24 cellular contexts compared by ENCODE assay signal in genomic region chr11:67640758-67641113, GRCh38. TPM values are rescaled to one million over a fixed set of nuclear protein-coding genes. Genes with fewer than 3 reads are reported as not detected.
"Had no signal": no experiment of that assay in that cellular context is flagged by ENCODE, and none has a peak within 500 bp of the region (broad histone marks: within the 10 kb centered on the region; RNA-seq: fewer than 3 reads in every experiment).

No MANE protein-coding gene starts in this region.

- H3K4me1 ChIP-seq: gastrocnemius medialis, heart right ventricle, left ventricle myocardium inferior, tibial artery, vagina had no signal

- H3K9me3 Mint-ChIP-seq: natural killer cell treated with Interleukin-12 subunit alpha and Interleukin-12 subunit beta and Interleukin-15 and Interleukin-18, amount 100 ng/mL, for 72 hours; stimulated activated memory B cell treated with anti-CD40 and anti-IgM and Interleukin-4, amounts not matched to agents 10 μg/mL and 1 μg/mL and 100 μg/mL, for 72 hours; stimulated activated naive CD8-positive, alpha-beta T cell treated with anti-CD3 and anti-CD28 coated beads, Interleukin-15, Interleukin-2, amounts not matched to agents 100 ng/mL and 50 ng/mL, for 24 hours had no signal

- H3K27me3 Mint-ChIP-seq: natural killer cell treated with Interleukin-12 subunit alpha and Interleukin-12 subunit beta and Interleukin-15 and Interleukin-18, amount 100 ng/mL, for 72 hours; stimulated activated naive CD8-positive, alpha-beta T cell treated with anti-CD3 and anti-CD28 coated beads, Interleukin-15, Interleukin-2, amounts not matched to agents 100 ng/mL and 50 ng/mL, for 24 hours had no signal

- H3K4me3 ChIP-seq: esophagus muscularis mucosa, gastrocnemius medialis, heart right ventricle, left ventricle myocardium inferior, lung, spleen, tibial artery, upper lobe of left lung, vagina had no signal

- H3K27me3 ChIP-seq: vagina had no signal

- H3K27ac Mint-ChIP-seq: natural killer cell treated with Interleukin-12 subunit alpha and Interleukin-12 subunit beta and Interleukin-15 and Interleukin-18, amount 100 ng/mL, for 72 hours; stimulated activated memory B cell treated with anti-CD40 and anti-IgM and Interleukin-4, amounts not matched to agents 10 μg/mL and 1 μg/mL and 100 μg/mL, for 72 hours had no signal

- H3K36me3 Mint-ChIP-seq: natural killer cell treated with Interleukin-12 subunit alpha and Interleukin-12 subunit beta and Interleukin-15 and Interleukin-18, amount 100 ng/mL, for 72 hours; stimulated activated memory B cell treated with anti-CD40 and anti-IgM and Interleukin-4, amounts not matched to agents 10 μg/mL and 1 μg/mL and 100 μg/mL, for 72 hours had no signal

- H3K27ac ChIP-seq: epithelial cell of prostate, esophagus muscularis mucosa, gastrocnemius medialis, heart right ventricle, left ventricle myocardium inferior, spleen, tibial artery, upper lobe of left lung, vagina had no signal

- H3K36me3 ChIP-seq: esophagus muscularis mucosa, gastrocnemius medialis, heart right ventricle, left ventricle myocardium inferior, spleen, tibial artery, upper lobe of left lung, vagina had no signal

- DNase-seq: effector memory CD4-positive, alpha-beta T cell; left ventricle myocardium inferior; stimulated activated CD4-positive, alpha-beta T cell treated with anti-CD3 and anti-CD28 coated beads, Interleukin-15, amount 100 ng/mL, for 24 hours had no signal

- H3K9me3 ChIP-seq: esophagus muscularis mucosa, gastrocnemius medialis, upper lobe of left lung, vagina had no signal

- H3K4me3 Mint-ChIP-seq: natural killer cell treated with Interleukin-12 subunit alpha and Interleukin-12 subunit beta and Interleukin-15 and Interleukin-18, amount 100 ng/mL, for 72 hours; stimulated activated memory B cell treated with anti-CD40 and anti-IgM and Interleukin-4, amounts not matched to agents 10 μg/mL and 1 μg/mL and 100 μg/mL, for 72 hours; stimulated activated naive CD8-positive, alpha-beta T cell treated with anti-CD3 and anti-CD28 coated beads, Interleukin-15, Interleukin-2, amounts not matched to agents 100 ng/mL and 50 ng/mL, for 24 hours had no signal

RNA-seq across cellular contexts. Expression of gene TBX10, which starts 1.2 kb away (rescaled TPM):
- total RNA-seq: dermis microvascular lymphatic vessel endothelial cell; esophagus muscularis mucosa; fibroblast of villous mesenchyme; gastrocnemius medialis; left cardiac atrium; lung; natural killer cell treated with Interleukin-12 subunit alpha and Interleukin-12 subunit beta and Interleukin-15 and Interleukin-18, amount 100 ng/mL, for 72 hours; omental fat pad; pulmonary artery endothelial cell; sciatic nerve; skeletal muscle tissue; spleen; temporal lobe; upper lobe of left lung; vagina had no signal
- polyA plus RNA-seq: heart right ventricle, keratinocyte, lung had no signal

RNA-seq across cellular contexts. Expression of gene ACY3, which starts 9.8 kb away (rescaled TPM):
- total RNA-seq: dermis microvascular lymphatic vessel endothelial cell; esophagus muscularis mucosa; fibroblast of villous mesenchyme; gastrocnemius medialis; heart right ventricle; left cardiac atrium; left ventricle myocardium inferior; natural killer cell treated with Interleukin-12 subunit alpha and Interleukin-12 subunit beta and Interleukin-15 and Interleukin-18, amount 100 ng/mL, for 72 hours; omental fat pad; pulmonary artery endothelial cell; skeletal muscle tissue; temporal lobe; vagina had no signal
- polyA plus RNA-seq: heart right ventricle, keratinocyte had no signal

RNA-seq across cellular contexts. Expression of gene ALDH3B2, which starts 33.7 kb away (rescaled TPM):
- total RNA-seq: dermis microvascular lymphatic vessel endothelial cell; esophagus muscularis mucosa; fibroblast of villous mesenchyme; gastrocnemius medialis; heart right ventricle; left cardiac atrium; left ventricle myocardium inferior; natural killer cell treated with Interleukin-12 subunit alpha and Interleukin-12 subunit beta and Interleukin-15 and Interleukin-18, amount 100 ng/mL, for 72 hours; omental fat pad; pulmonary artery endothelial cell; sciatic nerve; skeletal muscle tissue; spleen had no signal
